Comparison of ENCODE assay signal across 22 cellular contexts in the genomic region with DNA sequence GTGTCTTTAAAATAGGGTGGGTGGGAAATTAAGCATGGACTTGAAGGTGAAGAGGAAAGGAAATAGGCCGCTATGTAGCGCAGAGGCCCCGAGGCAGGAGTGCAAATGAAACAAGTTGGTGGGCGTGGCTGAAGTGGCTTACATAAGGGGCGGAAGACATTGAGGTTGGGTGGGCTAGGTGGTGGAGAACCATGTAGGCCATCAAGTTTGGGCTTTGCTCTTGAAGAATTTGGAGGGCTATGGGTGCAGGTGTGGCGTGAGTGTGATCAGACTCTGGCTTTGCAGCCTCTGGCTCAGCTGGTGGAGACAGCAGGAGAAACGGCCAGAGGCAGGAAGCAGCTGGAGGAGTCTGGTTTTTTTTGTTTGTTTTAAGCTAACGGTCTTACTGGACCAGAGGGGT. TPM values are rescaled to one million over a fixed set of nuclear protein-coding genes. Genes with fewer than 3 reads are reported as not detected.
DNase-seq lines count a peak whose midpoint lies in the region; ATAC-seq, FAIRE-seq and TF ChIP-seq lines count a peak whose summit lies in the region.
"Had no signal": no experiment of that assay in that cellular context is flagged by ENCODE, and none has a peak within 500 bp of the region (broad histone marks: within the 10 kb centered on the region; RNA-seq: fewer than 3 reads in every experiment).

No MANE protein-coding gene starts in this region.

- peak overlapping the region; percentile 95 for H3K27ac ChIP-seq in endothelial cell of umbilical vein (ENCODE audit: insufficient read depth, low read depth, low read length)
- H3K27ac ChIP-seq in prostate gland, result no peak overlapping the region
- H3K27ac ChIP-seq: GM23248 had no signal

- H3K9me3 Mint-ChIP-seq in stimulated activated naive CD8-positive, alpha-beta T cell treated with anti-CD3 and anti-CD28 coated beads, Interleukin-15, Interleukin-2, amounts not matched to agents 100 ng/mL and 50 ng/mL, for 24 hours, result no peaks in the 10 kb centered on the region
- H3K9me3 Mint-ChIP-seq in stimulated activated naive CD8-positive, alpha-beta T cell treated with anti-CD3 and anti-CD28 coated beads, Interleukin-15, amount 100 ng/mL, for 72 hours, result no peaks in the 10 kb centered on the region
- no peaks in the 10 kb centered on the region for H3K9me3 Mint-ChIP-seq in activated B cell treated with CpG ODN at 0.5 μM for 24 hours
- H3K9me3 Mint-ChIP-seq: activated T-cell treated with anti-CD3 and anti-CD28 coated beads, Interleukin-2, amount 50 U/mL, for 4 hours; CD8-positive, alpha-beta memory T cell had no signal

- H3K27ac Mint-ChIP-seq in stimulated activated naive CD8-positive, alpha-beta T cell treated with anti-CD3 and anti-CD28 coated beads, Interleukin-15, Interleukin-2, amounts not matched to agents 100 ng/mL and 50 ng/mL, for 24 hours, result peak overlapping the region; percentile 51
- peak overlapping the region in 1 of 2 donors; percentile 89 for H3K27ac Mint-ChIP-seq in stimulated activated naive CD8-positive, alpha-beta T cell treated with anti-CD3 and anti-CD28 coated beads, Interleukin-15, amount 100 ng/mL, for 72 hours
- H3K27ac Mint-ChIP-seq in activated B cell treated with CpG ODN at 0.5 μM for 24 hours, result peak overlapping the region; percentile 20

- H3K36me3 ChIP-seq in endothelial cell of umbilical vein (ENCODE audit: control insufficient read depth in 2 of 2, extremely low read depth in 1 of 2, insufficient read depth in 2 of 2, low read length in 2 of 2) (peaks cover 0 to 25% of the 10 kb centered on the region in 2 experiments), prostate gland (no peaks in the 10 kb centered on the region)

- H3K9me3 ChIP-seq in endothelial cell of umbilical vein (replicated peaks; ENCODE audit: control insufficient read depth, insufficient read depth, low read length), result no peaks in the 10 kb centered on the region
- no peaks in the 10 kb centered on the region for H3K9me3 ChIP-seq in prostate gland
- H3K9me3 ChIP-seq: adrenal gland, Peyer's patch had no signal

- H3K4me1 ChIP-seq in endothelial cell of umbilical vein (ENCODE audit: control insufficient read depth, extremely low read depth, insufficient read depth, low read length) (peaks cover 30% of the 10 kb centered on the region), prostate gland (replicated peaks) (no peaks in the 10 kb centered on the region)
- H3K4me1 ChIP-seq: Peyer's patch had no signal

- no peak for ATAC-seq in stimulated activated naive CD8-positive, alpha-beta T cell treated with anti-CD3 and anti-CD28 coated beads, Interleukin-15, amount 100 ng/mL, for 72 hours
- no peak for ATAC-seq in activated B cell treated with CpG ODN at 0.5 μM for 24 hours (ENCODE audit: low read depth)
- ATAC-seq: activated T-cell treated with anti-CD3 and anti-CD28 coated beads, Interleukin-2, amount 50 U/mL, for 4 hours had no signal

- H4K20me1 ChIP-seq in endothelial cell of umbilical vein (replicated peaks; ENCODE audit: control insufficient read depth, extremely low read depth, insufficient read depth, low read length), result no peaks in the 10 kb centered on the region

- peaks cover 71% of the 10 kb centered on the region for H3K36me3 Mint-ChIP-seq in stimulated activated naive CD8-positive, alpha-beta T cell treated with anti-CD3 and anti-CD28 coated beads, Interleukin-15, Interleukin-2, amounts not matched to agents 100 ng/mL and 50 ng/mL, for 24 hours (ENCODE audit: low read depth)
- peaks cover 49% of the 10 kb centered on the region for H3K36me3 Mint-ChIP-seq in activated B cell treated with CpG ODN at 0.5 μM for 24 hours (ENCODE audit: low read depth)

- no peak overlapping the region for H3K4me2 ChIP-seq in endothelial cell of umbilical vein (ENCODE audit: insufficient read depth, low read length)

- BruUV-seq in endothelial cell of umbilical vein (replicated peaks; lab: Mats Ljungman, UMichigan), result no TSS peak

- no peak overlapping the region for H3K4me3 Mint-ChIP-seq in stimulated activated naive CD8-positive, alpha-beta T cell treated with anti-CD3 and anti-CD28 coated beads, Interleukin-15, Interleukin-2, amounts not matched to agents 100 ng/mL and 50 ng/mL, for 24 hours
- no peak overlapping the region for H3K4me3 Mint-ChIP-seq in stimulated activated naive CD8-positive, alpha-beta T cell treated with anti-CD3 and anti-CD28 coated beads, Interleukin-15, amount 100 ng/mL, for 72 hours
- H3K4me3 Mint-ChIP-seq in activated B cell treated with CpG ODN at 0.5 μM for 24 hours, result no peak overlapping the region
- H3K4me3 Mint-ChIP-seq: activated T-cell treated with anti-CD3 and anti-CD28 coated beads, Interleukin-2, amount 50 U/mL, for 4 hours; CD8-positive, alpha-beta memory T cell had no signal

- H3K27me3 ChIP-seq in endothelial cell of umbilical vein (ENCODE audit: control insufficient read depth in 2 of 2, insufficient read depth in 2 of 2, low read length in 2 of 2), result no peaks in the 10 kb centered on the region
- H3K27me3 ChIP-seq in prostate gland (replicated peaks; ENCODE audit: insufficient read depth), result no peaks in the 10 kb centered on the region
- H3K27me3 ChIP-seq: adrenal gland, Peyer's patch had no signal

- no peak overlapping the region for H2AFZ ChIP-seq in endothelial cell of umbilical vein (ENCODE audit: low read depth, low read length)
- H2AFZ ChIP-seq: GM23248 had no signal

- intact Hi-C loops in activated B cell treated with CpG ODN at 0.5 μM for 24 hours (cut with micrococcal nuclease) (no loop called here), endothelial cell of umbilical vein (cut with micrococcal nuclease) (loop anchor here (1.0 to 2.0 kb wide), 3 partner anchors 12 to 94 kb away; no protein-coding TSS in a partner anchor), prostate gland (cut with DNase I) (no loop called here)

- H3K4me3 ChIP-seq in endothelial cell of umbilical vein (replicated peaks in 1 of 3; ENCODE audit: insufficient read depth in 1 of 3, low read depth in 1 of 3, low read length in 3 of 3) (no peak overlapping the region), prostate gland (no peak overlapping the region)
- H3K4me3 ChIP-seq: adrenal gland, GM23248, Peyer's patch had no signal

- 71% methylated on average over 8 of the region's 8 CpGs for WGBS in prostate gland

- peaks cover 8% of the 10 kb centered on the region for H3K4me1 Mint-ChIP-seq in stimulated activated naive CD8-positive, alpha-beta T cell treated with anti-CD3 and anti-CD28 coated beads, Interleukin-15, Interleukin-2, amounts not matched to agents 100 ng/mL and 50 ng/mL, for 24 hours (ENCODE audit: low read depth)
- peaks cover 29% of the 10 kb centered on the region for H3K4me1 Mint-ChIP-seq in stimulated activated naive CD8-positive, alpha-beta T cell treated with anti-CD3 and anti-CD28 coated beads, Interleukin-15, amount 100 ng/mL, for 72 hours
- peaks cover 32% of the 10 kb centered on the region for H3K4me1 Mint-ChIP-seq in activated B cell treated with CpG ODN at 0.5 μM for 24 hours

- DNase-seq in stimulated activated naive CD8-positive, alpha-beta T cell treated with anti-CD3 and anti-CD28 coated beads, Interleukin-15, amount 100 ng/mL, for 72 hours, result no peak
- no peak for DNase-seq in activated B cell treated with CpG ODN at 0.5 μM for 24 hours
- DNase-seq in endothelial cell of umbilical vein (ENCODE audit: low read depth, low spot score), result peak; percentile 57
- DNase-seq in urothelium cell line (ENCODE audit: low spot score), result no peak
- DNase-seq in NCI-H1436 treated with DMSO at 0.1 percent for 48 hours (lab: John Stamatoyannopoulos, UW), result no peak
- DNase-seq in prostate gland (ENCODE audit: low spot score), result no peak
- no peak for DNase-seq in NCI-H510A treated with DMSO at 0.1 percent for 48 hours (lab: John Stamatoyannopoulos, UW)
- DNase-seq: activated CD4-positive, alpha-beta T cell treated with anti-CD3 and anti-CD28 coated beads, Interleukin-2, amount 50 U/mL, for 48 hours; activated T-cell treated with anti-CD3 and anti-CD28 coated beads, Interleukin-2, amount 50 U/mL, for 4 hours; adrenal gland; CD8-positive, alpha-beta memory T cell; DMS79 treated with DMSO at 0.1 percent for 48 hours; GM23248; Kasumi-1; NCI-H1092; NCI-H2029 treated with DMSO at 0.1 percent for 48 hours; NK-92 treated with Interleukin-12 subunit alpha and Interleukin-12 subunit beta, amount 100 ng/mL, for 24 hours; nucleus accumbens; Peyer's patch; retina; stimulated activated CD4-positive, alpha-beta T cell treated with anti-CD3 and anti-CD28 coated beads, Interleukin-4, amount 100 ng/mL, for 4 hours had no signal

- FAIRE-seq in endothelial cell of umbilical vein (lab: Jason Lieb, UNC) (peak; percentile 26), urothelium cell line (lab: Jason Lieb, UNC) (no peak)

- TF ChIP-seq POLR2A in endothelial cell of umbilical vein (IDR thresholded peaks at IDR 0.05; ENCODE audit: low read depth, low read length) (no peak), prostate gland (IDR thresholded peaks at IDR 0.05) (no peak)

- H3K27me3 Mint-ChIP-seq in stimulated activated naive CD8-positive, alpha-beta T cell treated with anti-CD3 and anti-CD28 coated beads, Interleukin-15, Interleukin-2, amounts not matched to agents 100 ng/mL and 50 ng/mL, for 24 hours, result no peaks in the 10 kb centered on the region
- no peaks in the 10 kb centered on the region for H3K27me3 Mint-ChIP-seq in stimulated activated naive CD8-positive, alpha-beta T cell treated with anti-CD3 and anti-CD28 coated beads, Interleukin-15, amount 100 ng/mL, for 72 hours
- no peaks in the 10 kb centered on the region for H3K27me3 Mint-ChIP-seq in activated B cell treated with CpG ODN at 0.5 μM for 24 hours

- TF ChIP-seq CTCF in activated B cell treated with CpG ODN at 0.5 μM for 24 hours (IDR thresholded peaks at IDR 0.05) (no peak), endothelial cell of umbilical vein (IDR thresholded peaks at IDR 0.05; ENCODE audit: extremely low read depth in 1 of 2, insufficient read depth in 1 of 2, low read depth in 1 of 2, low read length in 2 of 2) (no peak), prostate gland (IDR thresholded peaks at IDR 0.05) (no peak)

- no peaks in the 10 kb centered on the region for H3K9me1 ChIP-seq in endothelial cell of umbilical vein (replicated peaks; ENCODE audit: control insufficient read depth, extremely low read depth, insufficient read depth, low read length)

- dilution Hi-C loops in endothelial cell of umbilical vein (cut with MboI; ENCODE audit: extremely low pct_ligation_motif_present, low sequenced_read_pairs), result no loop called here

- H3K9ac ChIP-seq in endothelial cell of umbilical vein (replicated peaks; ENCODE audit: extremely low read depth, insufficient read depth, low read length), result peak overlapping the region; percentile 55
- H3K9ac ChIP-seq: GM23248 had no signal

- no peaks in the 10 kb centered on the region for H3K79me2 ChIP-seq in endothelial cell of umbilical vein (ENCODE audit: control insufficient read depth, insufficient read depth, low read length)

- POLR2A ChIA-PET in activated B cell treated with CpG ODN at 0.5 μM for 24 hours (lab: Charles Lee), result no interaction called here
- POLR2A ChIA-PET in endothelial cell of umbilical vein (lab: Charles Lee), result interaction anchor here (1.6 kb wide), 1 partner anchor 11 kb away, joined by 5 read pairs; no protein-coding TSS in a partner anchor

- CTCF ChIA-PET in activated B cell treated with CpG ODN at 0.5 μM for 24 hours (lab: Charles Lee) (interaction anchor here (0.6 kb wide), 1 partner anchor 11 kb away, joined by 3 read pairs; no protein-coding TSS in a partner anchor), endothelial cell of umbilical vein (lab: Charles Lee) (interaction anchor here (1.0 to 2.3 kb wide), 3 partner anchors 12 to 62 kb away, joined by 3 to 15 read pairs (median 3); no protein-coding TSS in a partner anchor)

RNA-seq across cellular contexts. Expression of a gene that starts 6.7 kb away (rescaled TPM):
- total RNA-seq in activated B cell treated with CpG ODN at 0.5 μM for 24 hours (0.39 and 0.47 TPM in 2 replicates), endothelial cell of umbilical vein (0.29 and 0.39 TPM in 2 replicates), prostate gland (1 to 10 TPM; 2.4 to 5.8 TPM)
- 0.14 and 0.25 TPM in 2 replicates for polyA plus RNA-seq in endothelial cell of umbilical vein
- polyA plus RNA-seq in endothelial cell of umbilical vein (2011; cell fraction: cytosol; rRNA removed), result 0.03 and 0.04 TPM in 2 replicates
- 0.63 and 0.84 TPM in 2 replicates for polyA plus RNA-seq in endothelial cell of umbilical vein (2011; cell fraction: nucleus; rRNA removed)
- polyA plus RNA-seq in endothelial cell of umbilical vein (2012), result 0.27 and 0.40 TPM in 2 replicates
- 0.34 and 0.45 TPM in 2 replicates for polyA minus RNA-seq in endothelial cell of umbilical vein
- not detected for polyA minus RNA-seq in endothelial cell of umbilical vein (2011; cell fraction: cytosol; rRNA and poly(A)+ RNA removed)
- 0.82 and 2.7 TPM in 2 replicates for polyA minus RNA-seq in endothelial cell of umbilical vein (2011; cell fraction: nucleus; rRNA and poly(A)+ RNA removed)

RNA-seq across cellular contexts. Expression of a gene that starts 35.4 kb away (rescaled TPM):
- total RNA-seq in activated B cell treated with CpG ODN at 0.5 μM for 24 hours (39.5 and 43.0 TPM in 2 replicates), endothelial cell of umbilical vein (63.8 and 65.8 TPM in 2 replicates), prostate gland (10 to 100 TPM in 1 of 2 donors, 1 to 10 TPM in 1; 8.9 to 56.5 TPM)
- 19.2 and 24.9 TPM in 2 replicates for polyA plus RNA-seq in endothelial cell of umbilical vein
- 30.0 and 40.4 TPM in 2 replicates for polyA plus RNA-seq in endothelial cell of umbilical vein (2011; cell fraction: cytosol; rRNA removed)
- 86.3 and 112 TPM in 2 replicates for polyA plus RNA-seq in endothelial cell of umbilical vein (2011; cell fraction: nucleus; rRNA removed)
- 45.4 and 52.0 TPM in 2 replicates for polyA plus RNA-seq in endothelial cell of umbilical vein (2012)
- 44.4 and 46.0 TPM in 2 replicates for polyA minus RNA-seq in endothelial cell of umbilical vein
- polyA minus RNA-seq in endothelial cell of umbilical vein (2011; cell fraction: cytosol; rRNA and poly(A)+ RNA removed), result 49.9 TPM
- 54.9 and 77.7 TPM in 2 replicates for polyA minus RNA-seq in endothelial cell of umbilical vein (2011; cell fraction: nucleus; rRNA and poly(A)+ RNA removed)
